In the genomic region with DNA sequence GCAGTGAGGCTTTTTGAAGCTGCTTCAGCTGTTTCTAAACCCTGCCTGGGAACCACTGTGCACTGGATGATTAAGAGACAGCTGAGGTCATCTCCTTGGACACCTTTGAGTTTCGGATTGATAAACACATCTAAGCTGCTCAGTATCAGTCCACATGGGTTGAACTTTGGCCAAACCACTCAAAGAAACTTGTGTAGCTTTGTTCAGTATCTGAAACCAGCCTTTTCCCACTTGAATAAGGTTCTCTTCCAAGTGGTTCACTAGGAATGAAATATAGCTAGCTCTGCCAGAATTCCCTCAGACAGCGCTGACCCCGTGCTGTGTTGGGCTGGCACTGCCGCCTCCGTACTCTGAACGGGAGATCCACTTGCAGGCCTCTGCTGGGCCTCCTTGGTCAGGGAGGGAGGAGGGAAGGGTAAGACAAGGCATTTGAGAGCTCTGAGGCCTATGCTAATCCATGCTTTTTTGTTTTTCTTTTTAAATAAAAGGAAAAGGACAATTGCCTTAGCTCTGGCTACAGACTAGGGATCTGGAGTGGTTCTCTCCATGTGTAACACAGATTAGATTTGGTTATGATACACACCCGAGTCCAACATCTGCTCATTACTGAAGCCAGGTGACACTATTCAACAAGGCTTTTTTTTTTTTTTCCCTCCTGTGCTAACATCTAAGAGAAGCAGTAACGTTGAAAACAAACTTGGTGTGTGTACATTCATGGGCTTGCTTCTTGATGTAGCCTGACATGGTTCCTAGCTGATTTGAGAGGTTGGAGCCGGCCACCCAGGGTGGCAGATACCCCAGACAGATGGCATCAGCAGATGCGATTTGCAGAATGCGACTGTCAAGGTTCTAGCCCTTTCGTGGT, we compare ENCODE assay signal across 8 cellular contexts.
DNase-seq lines count a peak whose midpoint lies in the region; ATAC-seq and TF ChIP-seq lines count a peak whose summit lies in the region.

No MANE protein-coding gene starts in this region.

- H3K27me3 ChIP-seq in SK-N-SH (ENCODE audit: insufficient read depth): no peaks in the 10 kb centered on the region
- no peaks in the 10 kb centered on the region for H3K27me3 ChIP-seq in left ventricle myocardium inferior (ENCODE audit: low read depth)
- H3K27me3 ChIP-seq in stomach smooth muscle (ENCODE audit: control insufficient read depth in 1 of 2, insufficient read depth in 2 of 2, low read length in 2 of 2): no peaks in the 10 kb centered on the region

- no peak overlapping the region for H3K4me2 ChIP-seq in SK-N-SH

- H3K27ac ChIP-seq in SK-N-SH (ENCODE audit: low read depth in 2 of 2, low read length in 1 of 2) (peak overlapping the region in 1 of 2 experiments; percentile 76; a peak in 2 of 4 replicates), left ventricle myocardium inferior (replicated peaks) (peak overlapping the region; percentile 38), stomach smooth muscle (ENCODE audit: low read length) (peak overlapping the region; percentile 53)

- no peaks in the 10 kb centered on the region for H3K9me2 ChIP-seq in SK-N-SH

- H2AFZ ChIP-seq in SK-N-SH (ENCODE audit: low read depth): no peak overlapping the region

- TF ChIP-seq RAD21 in SK-N-SH (IDR thresholded peaks at IDR 0.05; ENCODE audit: low read length): 0 out of 2 replicates have a peak, but pooled peaks have one; percentile 12

- H3K36me3 ChIP-seq in SK-N-SH (replicated peaks in 1 of 2; ENCODE audit: control insufficient read depth in 1 of 2, insufficient read depth in 2 of 2, low read length in 1 of 2) (peaks cover 0 to 9% of the 10 kb centered on the region in 2 experiments), left ventricle myocardium inferior (peaks cover 12% of the 10 kb centered on the region), stomach smooth muscle (ENCODE audit: control insufficient read depth in 2 of 2, insufficient read depth in 2 of 2, low read length in 2 of 2) (peaks cover 3 to 7% of the 10 kb centered on the region in 2 donors)

- H3K4me1 Mint-ChIP-seq in immature natural killer cell: peaks cover 61 to 93% of the 10 kb centered on the region in 2 donors

- no peaks in the 10 kb centered on the region for H3K27me3 Mint-ChIP-seq in immature natural killer cell (ENCODE audit: low read depth in 3 of 3)

- TF ChIP-seq CTCF in AG09319 (IDR thresholded peaks at IDR 0.05; ENCODE audit: low read depth, low read length): no peak
- TF ChIP-seq CTCF in SK-N-SH (IDR thresholded peaks at IDR 0.05): no peak
- TF ChIP-seq CTCF in left ventricle myocardium inferior (IDR thresholded peaks at IDR 0.05; ENCODE audit: borderline replicate concordance): no peak

- CTCF ChIA-PET in SK-N-SH (lab: Yijun Ruan, JAX): interaction anchor here (0.6 to 2.5 kb wide), 5 partner anchors 9 to 551 kb away, joined by 3 to 8 read pairs (median 3); no protein-coding TSS in a partner anchor

- peak overlapping the region in 1 of 6 donors; percentile 53 for H3K27ac Mint-ChIP-seq in immature natural killer cell

- no peak overlapping the region for H3K4me3 Mint-ChIP-seq in immature natural killer cell

- peak; percentile 89 for ATAC-seq in GM18517 (IDR thresholded peaks at IDR 0.05; ENCODE audit: unreplicated experiment)
- ATAC-seq in HG03025 (IDR thresholded peaks at IDR 0.05; ENCODE audit: low FRiP score, unreplicated experiment): peak; percentile 88

- TF ChIP-seq EP300 in SK-N-SH (IDR thresholded peaks at IDR 0.05; ENCODE audit: borderline replicate concordance in 1 of 2, low read depth in 1 of 2, low read length in 1 of 2): no peak

- peaks cover 0 to 8% (median 2%) of the 10 kb centered on the region in 3 donors for H3K36me3 Mint-ChIP-seq in immature natural killer cell

- H3K9ac ChIP-seq in SK-N-SH (no peak overlapping the region), stomach smooth muscle (ENCODE audit: low read length in 2 of 2) (peak overlapping the region; percentile 13 to 43)

- POLR2A ChIA-PET in SK-N-SH (lab: Yijun Ruan, JAX): no interaction called here

- WGBS in SK-N-SH (ENCODE audit: low lambda C conversion rate): 88% methylated on average over 12 of the region's 12 CpGs

- peaks cover 53% of the 10 kb centered on the region for H3K79me2 ChIP-seq in SK-N-SH (ENCODE audit: insufficient read depth)

- no peaks in the 10 kb centered on the region for H3F3A ChIP-seq in SK-N-SH (replicated peaks; ENCODE audit: insufficient read depth)

- H3K9me3 ChIP-seq in SK-N-SH (no peaks in the 10 kb centered on the region), left ventricle myocardium inferior (replicated peaks) (no peaks in the 10 kb centered on the region), stomach smooth muscle (ENCODE audit: control insufficient read depth in 2 of 2, low read length in 2 of 2) (no peaks in the 10 kb centered on the region)

- no peaks in the 10 kb centered on the region for H3K9me3 Mint-ChIP-seq in immature natural killer cell

- DNase-seq in AG09319 (ENCODE audit: extremely low read depth, low read depth) (peak; percentile 25), SK-N-SH (peak; percentile 44), left ventricle myocardium inferior (peak; percentile 41), NCI-H187 treated with DMSO at 0.1 percent for 48 hours (lab: John Stamatoyannopoulos, UW) (no peak), immature natural killer cell (no peak)

- H4K20me1 ChIP-seq in SK-N-SH (ENCODE audit: insufficient read depth): peaks cover 62% of the 10 kb centered on the region

- H3K4me3 ChIP-seq in SK-N-SH (ENCODE audit: low read depth in 2 of 2, low read length in 1 of 2): no peak overlapping the region
- H3K4me3 ChIP-seq in left ventricle myocardium inferior: no peak overlapping the region
- peak overlapping the region; percentile 34 to 40 for H3K4me3 ChIP-seq in stomach smooth muscle (ENCODE audit: low read length in 2 of 2)

- intact Hi-C loops in left ventricle myocardium inferior (cut with micrococcal nuclease): no loop called here

- peaks cover 0 to 31% of the 10 kb centered on the region in 2 experiments; a peak in 2 of 4 replicates for H3K4me1 ChIP-seq in SK-N-SH (ENCODE audit: control insufficient read depth in 1 of 2, insufficient read depth in 2 of 2, low read depth in 1 of 2, low read length in 1 of 2)
- H3K4me1 ChIP-seq in left ventricle myocardium inferior: peaks cover 71% of the 10 kb centered on the region
- peaks cover 55% of the 10 kb centered on the region for H3K4me1 ChIP-seq in stomach smooth muscle (ENCODE audit: control insufficient read depth, insufficient read depth, low read length)

TF ChIP-seq in SK-N-SH, 30 proteins besides CTCF, POLR2A, EP300 and RAD21:
- TF ChIP-seq CHD2 (IDR thresholded peaks at IDR 0.05; ENCODE audit: low read length, partially characterized antibody): no peak
- TF ChIP-seq, protein P1, sequence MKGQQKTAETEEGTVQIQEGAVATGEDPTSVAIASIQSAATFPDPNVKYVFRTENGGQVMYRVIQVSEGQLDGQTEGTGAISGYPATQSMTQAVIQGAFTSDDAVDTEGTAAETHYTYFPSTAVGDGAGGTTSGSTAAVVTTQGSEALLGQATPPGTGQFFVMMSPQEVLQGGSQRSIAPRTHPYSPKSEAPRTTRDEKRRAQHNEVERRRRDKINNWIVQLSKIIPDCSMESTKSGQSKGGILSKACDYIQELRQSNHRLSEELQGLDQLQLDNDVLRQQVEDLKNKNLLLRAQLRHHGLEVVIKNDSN (IDR thresholded peaks at IDR 0.05; ENCODE audit: borderline replicate concordance, low read depth): no peak
- TF ChIP-seq RCOR1 (IDR thresholded peaks at IDR 0.05; ENCODE audit: low read length): 0 out of 2 replicates have a peak, but pooled peaks have one; percentile 5
- TF ChIP-seq RXRA (IDR thresholded peaks at IDR 0.05; ENCODE audit: borderline replicate concordance, low read depth): no peak

Comparison
In these comparisons a context has a peak if more than half of its experiments do, and no peak if none do; other contexts are left out.
1. DNase-seq: peak in AG09319 (single experiment), SK-N-SH (single experiment) and left ventricle myocardium inferior (single experiment); none in NCI-H187 treated with DMSO at 0.1 percent for 48 hours (single experiment) and immature natural killer cell (0 of 3).
2. H3K4me3 ChIP-seq: peak in stomach smooth muscle (2 of 2); none in SK-N-SH (0 of 2) and left ventricle myocardium inferior (single experiment).